In genomic region chr3:136856665-136857064, GRCh38 we compare ENCODE assay signal across 30 cellular contexts. TPM values are rescaled to one million over a fixed set of nuclear protein-coding genes. Genes with fewer than 3 reads are reported as not detected.
DNase-seq lines count a peak whose midpoint lies in the region; ATAC-seq, FAIRE-seq and TF ChIP-seq lines count a peak whose summit lies in the region.
"Had no signal": no experiment of that assay in that cellular context is flagged by ENCODE, and none has a peak within 500 bp of the region (broad histone marks: within the 10 kb centered on the region; RNA-seq: fewer than 3 reads in every experiment).

No MANE protein-coding gene starts in this region.

- no peak overlapping the region for H3K4me3 ChIP-seq in BE2C (ENCODE audit: low read depth, low read length)
- H3K4me3 ChIP-seq: esophagus muscularis mucosa, lung, pancreas, right atrium auricular region, smooth muscle cell had no signal

- H3K27me3 Mint-ChIP-seq in CD14-positive monocyte (ENCODE audit: low read depth in 3 of 3), result no peaks in the 10 kb centered on the region
- H3K27me3 Mint-ChIP-seq in dendritic cell treated with granulocyte-macrophage colony-stimulating factor and Interleukin-4, amounts not matched to agents 40 ng/mL and 50 ng/mL, for 4 days, result no peaks in the 10 kb centered on the region
- H3K27me3 Mint-ChIP-seq: activated CD8-positive, alpha-beta T cell treated with anti-CD3 and anti-CD28 coated beads for 36 hours; activated naive CD8-positive, alpha-beta T cell; CD4-positive, alpha-beta T cell; T-helper 17 cell had no signal

- peaks cover 0 to 6% (median 0%) of the 10 kb centered on the region in 7 donors for H3K9me3 Mint-ChIP-seq in CD14-positive monocyte
- no peaks in the 10 kb centered on the region for H3K9me3 Mint-ChIP-seq in dendritic cell treated with granulocyte-macrophage colony-stimulating factor and Interleukin-4, amounts not matched to agents 40 ng/mL and 50 ng/mL, for 4 days
- H3K9me3 Mint-ChIP-seq: neural crest cell had no signal

- no peak overlapping the region for H3K4me3 Mint-ChIP-seq in CD14-positive monocyte
- no peak overlapping the region for H3K4me3 Mint-ChIP-seq in dendritic cell treated with granulocyte-macrophage colony-stimulating factor and Interleukin-4, amounts not matched to agents 40 ng/mL and 50 ng/mL, for 4 days
- H3K4me3 Mint-ChIP-seq: activated CD8-positive, alpha-beta T cell treated with anti-CD3 and anti-CD28 coated beads for 36 hours; activated naive CD8-positive, alpha-beta T cell; CD4-positive, alpha-beta T cell; T-helper 17 cell had no signal

- no peak for TF ChIP-seq POLR2A in H54 (IDR thresholded peaks at IDR 0.05; ENCODE audit: low read depth, low read length)

- H3K36me3 ChIP-seq in BE2C, result peaks cover 38% of the 10 kb centered on the region
- H3K36me3 ChIP-seq: pancreas, right atrium auricular region had no signal

- TF ChIP-seq CTCF in CD14-positive monocyte (IDR thresholded peaks at IDR 0.05), result no peak
- no peak for TF ChIP-seq CTCF in BE2C (IDR thresholded peaks at IDR 0.05; ENCODE audit: low read depth, low read length)

- H3K4me1 Mint-ChIP-seq in CD14-positive monocyte, result peaks cover 56% of the 10 kb centered on the region
- H3K4me1 Mint-ChIP-seq in dendritic cell treated with granulocyte-macrophage colony-stimulating factor and Interleukin-4, amounts not matched to agents 40 ng/mL and 50 ng/mL, for 4 days (ENCODE audit: low read depth), result peaks cover 43% of the 10 kb centered on the region

- no peak for ATAC-seq in HG03571 (IDR thresholded peaks at IDR 0.05; ENCODE audit: unreplicated experiment)
- ATAC-seq: activated CD8-positive, alpha-beta T cell treated with anti-CD3 and anti-CD28 coated beads for 36 hours; foreskin keratinocyte; T-helper 17 cell had no signal

- H3K36me3 Mint-ChIP-seq in CD14-positive monocyte, result peaks cover 0 to 2% of the 10 kb centered on the region in 2 donors
- peaks cover 3% of the 10 kb centered on the region for H3K36me3 Mint-ChIP-seq in dendritic cell treated with granulocyte-macrophage colony-stimulating factor and Interleukin-4, amounts not matched to agents 40 ng/mL and 50 ng/mL, for 4 days (ENCODE audit: low read depth)

- H3K4me1 ChIP-seq in BE2C, result no peaks in the 10 kb centered on the region; the same call in 1 of the 2 replicates
- H3K4me1 ChIP-seq: foreskin keratinocyte had no signal

- no peaks in the 10 kb centered on the region for H3K27me3 ChIP-seq in BE2C
- H3K27me3 ChIP-seq: esophagus muscularis mucosa, foreskin keratinocyte, pancreas, right atrium auricular region had no signal

- peak overlapping the region; percentile 35 to 87 (median 50) for H3K27ac Mint-ChIP-seq in CD14-positive monocyte
- H3K27ac Mint-ChIP-seq in dendritic cell treated with granulocyte-macrophage colony-stimulating factor and Interleukin-4, amounts not matched to agents 40 ng/mL and 50 ng/mL, for 4 days, result peak overlapping the region; percentile 65
- H3K27ac Mint-ChIP-seq: activated CD8-positive, alpha-beta T cell treated with anti-CD3 and anti-CD28 coated beads for 36 hours; activated naive CD8-positive, alpha-beta T cell; CD4-positive, alpha-beta T cell; T-helper 17 cell had no signal

- intact Hi-C loops in CD14-positive monocyte (cut with micrococcal nuclease), result no loop called here
- intact Hi-C loops in dendritic cell treated with granulocyte-macrophage colony-stimulating factor and Interleukin-4, amounts not matched to agents 40 ng/mL and 50 ng/mL, for 4 days (cut with micrococcal nuclease), result loop anchor here (5.0 kb wide), 1 partner anchor 76 kb away; no protein-coding TSS in a partner anchor

- no peak for DNase-seq in CD14-positive monocyte (ENCODE audit: low spot score)
- no peak for DNase-seq in H54 (ENCODE audit: insufficient read length, low spot score)
- DNase-seq in NOMO-1 (lab: John Stamatoyannopoulos, UW; ENCODE audit: unreplicated experiment in 2 of 2), result peak; percentile 25 to 62
- no peak for DNase-seq in BE2C
- no peak for DNase-seq in stimulated activated CD4-positive, alpha-beta T cell treated with anti-CD3 and anti-CD28 coated beads, Interleukin-4, amount 100 ng/mL, for 1 hour
- no peak for DNase-seq in HT-29 (ENCODE audit: low spot score)
- DNase-seq: ACHN; activated CD4-positive, CD25-positive, alpha-beta regulatory T cell treated with anti-CD3 and anti-CD28 coated beads, Interleukin-2, amount 50 U/mL, for 72 hours; activated CD8-positive, alpha-beta T cell treated with anti-CD3 and anti-CD28 coated beads for 36 hours; anterior cingulate cortex; CD4-positive, alpha-beta T cell; cortex of kidney; EL; foreskin keratinocyte; IMR-90; NCI-H146; NK-92 treated with Interleukin-12 subunit alpha and Interleukin-12 subunit beta, amount 100 ng/mL, for 24 hours; pancreas; stimulated activated CD4-positive, alpha-beta T cell treated with anti-CD3 and anti-CD28 coated beads, Interleukin-1b, Interleukin-23, amount 100 ng/mL, for 48 hours; T-helper 17 cell; trophoblast cell had no signal

- peak; percentile 66 for FAIRE-seq in H54 (lab: Jason Lieb, UNC)
- FAIRE-seq: GM12892, pancreas had no signal

- no peaks in the 10 kb centered on the region for H3K9me3 ChIP-seq in BE2C
- H3K9me3 ChIP-seq: esophagus muscularis mucosa, pancreas, right atrium auricular region had no signal

RNA-seq across cellular contexts. Expression of gene NCK1, which starts 5.3 kb away (rescaled TPM):
- polyA plus RNA-seq in CD14-positive monocyte, result 10 to 100 TPM; 22.8 to 28.8 TPM
- polyA plus RNA-seq in BE2C (2012; ENCODE audit: insufficient read depth, insufficient read length, low read depth), result 41.6 TPM
- 6.3 and 9.5 TPM in 2 replicates for total RNA-seq in HT-29 (2014; rRNA removed; shearing (Covaris generic))

RNA-seq across cellular contexts. Expression of gene SLC35G2, which starts 37.7 kb away (rescaled TPM):
- polyA plus RNA-seq in CD14-positive monocyte, result not detected
- 28.8 TPM for polyA plus RNA-seq in BE2C (2012; ENCODE audit: insufficient read depth, insufficient read length, low read depth)
- 1.1 and 1.3 TPM in 2 replicates for total RNA-seq in HT-29 (2014; rRNA removed; shearing (Covaris generic))

Comparison
In these comparisons a context has a peak if more than half of its experiments do, and no peak if none do; other contexts are left out.
1. DNase-seq: peak in NOMO-1 (2 of 2); none in CD14-positive monocyte (single experiment), H54 (single experiment), BE2C (single experiment), stimulated activated CD4-positive, alpha-beta T cell treated with anti-CD3 and anti-CD28 coated beads, Interleukin-4, amount 100 ng/mL, for 1 hour (single experiment) and HT-29 (single experiment).